ENCODE assay signal across 28 cellular contexts in the genomic region with DNA sequence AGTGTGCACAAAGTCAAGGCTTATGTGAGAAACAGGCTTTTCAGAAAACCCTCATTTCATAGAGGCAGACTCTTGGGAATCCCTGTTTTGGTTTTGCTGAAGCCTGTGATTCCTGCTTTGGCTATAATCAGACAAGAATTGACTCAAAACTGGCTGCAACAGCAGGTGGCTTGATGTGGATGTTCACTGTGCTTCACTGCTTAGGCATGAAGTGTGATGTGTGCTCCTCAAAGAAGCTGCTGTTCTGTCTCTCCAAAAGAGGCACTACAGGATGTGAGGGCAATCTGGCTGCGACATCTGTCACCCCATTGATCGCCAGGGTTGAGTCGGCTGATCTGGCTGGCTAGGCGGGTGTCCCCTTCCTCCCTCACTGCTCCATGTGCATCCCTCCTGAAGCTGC.
DNase-seq lines count a peak whose midpoint lies in the region; ATAC-seq and TF ChIP-seq lines count a peak whose summit lies in the region.
"Had no signal": no experiment of that assay in that cellular context is flagged by ENCODE, and none has a peak within 500 bp of the region (broad histone marks: within the 10 kb centered on the region; RNA-seq: fewer than 3 reads in every experiment).

No MANE protein-coding gene starts in this region.

- ATAC-seq in GM18505 (IDR thresholded peaks at IDR 0.05; ENCODE audit: unreplicated experiment) (peak; percentile 74), HG02588 (IDR thresholded peaks at IDR 0.05; ENCODE audit: unreplicated experiment) (peak; percentile 78), HG03354 (IDR thresholded peaks at IDR 0.05; ENCODE audit: poor library complexity, severe bottlenecking, unreplicated experiment) (peak; percentile 83), GM21529 (IDR thresholded peaks at IDR 0.05; ENCODE audit: unreplicated experiment) (no peak)
- ATAC-seq: gastrocnemius medialis, right cardiac atrium had no signal

- TF ChIP-seq POLR2A in GM18505 (IDR thresholded peaks at IDR 0.05; ENCODE audit: borderline replicate concordance, extremely low read depth, insufficient read depth, insufficient read length), result no peak

- peak; percentile 47 for DNase-seq in NCI-H524 treated with DMSO at 0.1 percent for 48 hours (lab: John Stamatoyannopoulos, UW)
- DNase-seq in T-helper 2 cell, result no peak
- no peak for DNase-seq in activated naive CD4-positive, alpha-beta T cell treated with Interleukin-2 at 50 U/mL for 16 hours
- no peak for DNase-seq in stimulated activated CD4-positive, alpha-beta T cell treated with anti-CD3 and anti-CD28 coated beads, Interleukin-12 subunit alpha, Interleukin-12 subunit beta, amount 100 ng/mL, for 4 hours
- DNase-seq: activated CD4-positive, alpha-beta T cell treated with anti-CD3 and anti-CD28 coated beads for 4 hours; activated CD8-positive, alpha-beta memory T cell treated with anti-CD3 and anti-CD28 coated beads for 24 hours; activated T-cell treated with anti-CD3 and anti-CD28 coated beads for 4 hours; CD4-positive, alpha-beta memory T cell; gastrocnemius medialis; HFFc6; lower lobe of right lung; MG63; midbrain; naive B cell; NCI-H1105; NCI-H2029; NCI-H2227 treated with DMSO at 0.1 percent for 48 hours; NCI-H69; Peyer's patch; right cardiac atrium; SHP77; stimulated activated CD4-positive, alpha-beta T cell treated with anti-CD3 and anti-CD28 coated beads, Interleukin-2, amount 100 ng/mL, for 24 hours; T-helper 9 cell; uterus had no signal
